1 cellular context compared by ENCODE assay signal in genomic region chr1:8003431-8004112, GRCh38.
TF ChIP-seq lines count a peak whose summit lies in the region.

No MANE protein-coding gene starts in this region.

TF ChIP-seq in HCT116, 20 proteins besides CTCF, POLR2A, EP300 and RAD21 (continued from another document):
- TF ChIP-seq ATF3 (IDR thresholded peaks at IDR 0.05): no peak
- no peak for TF ChIP-seq EGR1 (IDR thresholded peaks at IDR 0.05; ENCODE audit: low read depth)
